ENCODE assay signal across 20 cellular contexts in the genomic region with DNA sequence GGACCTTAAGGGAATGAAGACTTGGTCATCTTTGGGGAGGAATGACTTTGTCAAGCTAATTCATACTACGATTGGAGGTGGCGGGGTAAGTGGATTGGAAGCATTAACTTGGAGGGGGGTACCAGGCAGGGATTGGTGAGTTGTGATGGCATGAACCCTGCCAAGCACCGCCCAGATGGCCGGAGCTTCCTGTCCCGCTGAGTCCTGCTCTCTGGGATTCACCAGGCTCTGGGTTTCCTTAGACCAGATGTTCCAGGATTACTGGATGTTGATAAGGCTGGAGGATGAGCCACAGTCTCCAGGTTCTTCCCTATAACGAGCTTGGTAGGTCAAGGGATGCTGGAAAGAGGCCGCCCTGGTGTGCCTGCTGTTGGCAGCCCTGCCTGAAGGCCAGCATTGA.
DNase-seq lines count a peak whose midpoint lies in the region; ATAC-seq and TF ChIP-seq lines count a peak whose summit lies in the region.
"Had no signal": no experiment of that assay in that cellular context is flagged by ENCODE, and none has a peak within 500 bp of the region (broad histone marks: within the 10 kb centered on the region; RNA-seq: fewer than 3 reads in every experiment).

No MANE protein-coding gene starts in this region.

- H3K4me3 Mint-ChIP-seq in WTC11 (no peak overlapping the region), mesothelial cell of epicardium (no peak overlapping the region)
- H3K4me3 Mint-ChIP-seq: CD4-positive, alpha-beta memory T cell; HFFc6 had no signal

- H3K27ac Mint-ChIP-seq in WTC11 (peak overlapping the region; percentile 76), mesothelial cell of epicardium (no peak overlapping the region)
- H3K27ac Mint-ChIP-seq: CD4-positive, alpha-beta memory T cell; HFFc6 had no signal

- H3K36me3 Mint-ChIP-seq in WTC11 (peaks cover 16% of the 10 kb centered on the region), mesothelial cell of epicardium (peaks cover 14% of the 10 kb centered on the region)

- DNase-seq in Daoy (ENCODE audit: low read depth) (peak; percentile 29), NCI-H69 (lab: John Stamatoyannopoulos, UW) (peak; percentile 24), WTC11 (ENCODE audit: low spot score) (no peak), spleen (peak; percentile 44), mesothelial cell of epicardium (ENCODE audit: low spot score in 2 of 2, unreplicated experiment in 2 of 2) (no peak), NCI-H748 treated with DMSO at 0.1 percent for 48 hours (lab: John Stamatoyannopoulos, UW) (no peak), hepatocyte (ENCODE audit: low spot score) (no peak)
- DNase-seq: Caco-2; CD4-positive, alpha-beta memory T cell; DMS53; EL; GF-D8; HFFc6; Kasumi-1; NCI-H1417; NCI-H187 treated with DMSO at 0.1 percent for 48 hours; OCI-M1 had no signal

- POLR2A ChIA-PET in WTC11 (lab: Charles Lee): no interaction called here

- no peak overlapping the region for H2AFZ ChIP-seq in hepatocyte

- peaks cover 18% of the 10 kb centered on the region for H3K9me3 Mint-ChIP-seq in WTC11
- H3K9me3 Mint-ChIP-seq in mesothelial cell of epicardium: peaks cover 14% of the 10 kb centered on the region

- WGBS in spleen, 5 donors: 76 to 85% (median 80%) methylated on average over 7 of the region's 7 CpGs
- WGBS in hepatocyte (ENCODE audit: low lambda C conversion rate, missing lambda C conversion rate): 64% methylated on average over 7 of the region's 7 CpGs

- no peaks in the 10 kb centered on the region for H3K79me2 ChIP-seq in hepatocyte

- H3K9me2 ChIP-seq in hepatocyte (replicated peaks; ENCODE audit: insufficient read depth): no peaks in the 10 kb centered on the region

- CTCF ChIA-PET in WTC11 (lab: Charles Lee): interaction anchor here (1.3 to 3.1 kb wide), 3 partner anchors 11 to 157 kb away, joined by 4 to 25 read pairs (median 6); no protein-coding TSS in a partner anchor

- H3K4me1 ChIP-seq in spleen (peaks cover 0 to 8% (median 0%) of the 10 kb centered on the region in 6 donors), hepatocyte (ENCODE audit: insufficient read depth) (peaks cover 10% of the 10 kb centered on the region)
- H3K4me1 ChIP-seq: Caco-2, SJSA1 had no signal

- TF ChIP-seq POLR2A in spleen (IDR thresholded peaks at IDR 0.05): no peak

- H3K27me3 Mint-ChIP-seq in WTC11 (ENCODE audit: low read depth) (peaks cover 3% of the 10 kb centered on the region; the same call in 1 of the 2 replicates), mesothelial cell of epicardium (ENCODE audit: low read depth) (peaks cover 1% of the 10 kb centered on the region)

- H3K36me3 ChIP-seq in spleen (no peaks in the 10 kb centered on the region), hepatocyte (replicated peaks; ENCODE audit: insufficient read depth, low read depth) (no peaks in the 10 kb centered on the region)
- H3K36me3 ChIP-seq: SJSA1 had no signal

- H4K20me1 ChIP-seq in hepatocyte (ENCODE audit: insufficient read depth, poor library complexity, severe bottlenecking): no peaks in the 10 kb centered on the region

- peaks cover 59% of the 10 kb centered on the region for H3K4me1 Mint-ChIP-seq in WTC11
- H3K4me1 Mint-ChIP-seq in mesothelial cell of epicardium: peaks cover 33% of the 10 kb centered on the region
- H3K4me1 Mint-ChIP-seq: CD4-positive, alpha-beta memory T cell had no signal

- H3K27ac ChIP-seq in spleen (no peak overlapping the region), hepatocyte (no peak overlapping the region)
- H3K27ac ChIP-seq: BLaER1 treated with 17β-estradiol and CSF1 and Interleukin-3, amounts not matched to agents 10 nM and 100 nM; SJSA1 had no signal

- no peak overlapping the region for H3K4me2 ChIP-seq in hepatocyte

- peaks cover 0 to 16% (median 9%) of the 10 kb centered on the region in 8 donors for H3K9me3 ChIP-seq in spleen
- no peaks in the 10 kb centered on the region for H3K9me3 ChIP-seq in hepatocyte (ENCODE audit: low read depth)

- H3K27me3 ChIP-seq in spleen (replicated peaks in 1 of 7): no peaks in the 10 kb centered on the region
- H3K27me3 ChIP-seq in hepatocyte: peaks cover 3% of the 10 kb centered on the region
- H3K27me3 ChIP-seq: BLaER1 treated with 17β-estradiol and CSF1 and Interleukin-3, amounts not matched to agents 10 nM and 100 nM had no signal

- TF ChIP-seq CTCF in WTC11 (IDR thresholded peaks at IDR 0.05): no peak
- TF ChIP-seq CTCF in spleen (IDR thresholded peaks at IDR 0.05 in 8 of 11, conservative IDR thresholded peaks at IDR 0.05 in 3 of 11): no peak
- TF ChIP-seq CTCF in mesothelial cell of epicardium (IDR thresholded peaks at IDR 0.05; ENCODE audit: unreplicated experiment): no peak
- no peak for TF ChIP-seq CTCF in hepatocyte (IDR thresholded peaks at IDR 0.05; ENCODE audit: poor library complexity)

- intact Hi-C loops in spleen (cut with DNase I; ENCODE audit: low total_unique reads): no loop called here

- no peak for ATAC-seq in WTC11
- ATAC-seq: Right ventricle myocardium inferior had no signal

- H3K4me3 ChIP-seq in spleen (no peak overlapping the region), hepatocyte (no peak overlapping the region)
- H3K4me3 ChIP-seq: BLaER1 treated with 17β-estradiol and CSF1 and Interleukin-3, amounts not matched to agents 10 nM and 100 nM; SJSA1 had no signal

TF ChIP-seq in WTC11, 78 proteins besides CTCF, POLR2A, EP300 and RAD21 (continues in another document):
- TF ChIP-seq, protein P1, sequence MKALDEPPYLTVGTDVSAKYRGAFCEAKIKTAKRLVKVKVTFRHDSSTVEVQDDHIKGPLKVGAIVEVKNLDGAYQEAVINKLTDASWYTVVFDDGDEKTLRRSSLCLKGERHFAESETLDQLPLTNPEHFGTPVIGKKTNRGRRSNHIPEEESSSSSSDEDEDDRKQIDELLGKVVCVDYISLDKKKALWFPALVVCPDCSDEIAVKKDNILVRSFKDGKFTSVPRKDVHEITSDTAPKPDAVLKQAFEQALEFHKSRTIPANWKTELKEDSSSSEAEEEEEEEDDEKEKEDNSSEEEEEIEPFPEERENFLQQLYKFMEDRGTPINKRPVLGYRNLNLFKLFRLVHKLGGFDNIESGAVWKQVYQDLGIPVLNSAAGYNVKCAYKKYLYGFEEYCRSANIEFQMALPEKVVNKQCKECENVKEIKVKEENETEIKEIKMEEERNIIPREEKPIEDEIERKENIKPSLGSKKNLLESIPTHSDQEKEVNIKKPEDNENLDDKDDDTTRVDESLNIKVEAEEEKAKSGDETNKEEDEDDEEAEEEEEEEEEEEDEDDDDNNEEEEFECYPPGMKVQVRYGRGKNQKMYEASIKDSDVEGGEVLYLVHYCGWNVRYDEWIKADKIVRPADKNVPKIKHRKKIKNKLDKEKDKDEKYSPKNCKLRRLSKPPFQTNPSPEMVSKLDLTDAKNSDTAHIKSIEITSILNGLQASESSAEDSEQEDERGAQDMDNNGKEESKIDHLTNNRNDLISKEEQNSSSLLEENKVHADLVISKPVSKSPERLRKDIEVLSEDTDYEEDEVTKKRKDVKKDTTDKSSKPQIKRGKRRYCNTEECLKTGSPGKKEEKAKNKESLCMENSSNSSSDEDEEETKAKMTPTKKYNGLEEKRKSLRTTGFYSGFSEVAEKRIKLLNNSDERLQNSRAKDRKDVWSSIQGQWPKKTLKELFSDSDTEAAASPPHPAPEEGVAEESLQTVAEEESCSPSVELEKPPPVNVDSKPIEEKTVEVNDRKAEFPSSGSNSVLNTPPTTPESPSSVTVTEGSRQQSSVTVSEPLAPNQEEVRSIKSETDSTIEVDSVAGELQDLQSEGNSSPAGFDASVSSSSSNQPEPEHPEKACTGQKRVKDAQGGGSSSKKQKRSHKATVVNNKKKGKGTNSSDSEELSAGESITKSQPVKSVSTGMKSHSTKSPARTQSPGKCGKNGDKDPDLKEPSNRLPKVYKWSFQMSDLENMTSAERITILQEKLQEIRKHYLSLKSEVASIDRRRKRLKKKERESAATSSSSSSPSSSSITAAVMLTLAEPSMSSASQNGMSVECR (CRISPR knock-in tag; IDR thresholded peaks at IDR 0.05; ENCODE audit: borderline replicate concordance): no peak
- TF ChIP-seq ZNF416 (CRISPR knock-in tag; IDR thresholded peaks at IDR 0.05) (no peak), ZNF281 (CRISPR knock-in tag; IDR thresholded peaks at IDR 0.05) (no peak), PRRX2 (CRISPR knock-in tag; IDR thresholded peaks at IDR 0.05) (no peak)
- TF ChIP-seq, protein P2, sequence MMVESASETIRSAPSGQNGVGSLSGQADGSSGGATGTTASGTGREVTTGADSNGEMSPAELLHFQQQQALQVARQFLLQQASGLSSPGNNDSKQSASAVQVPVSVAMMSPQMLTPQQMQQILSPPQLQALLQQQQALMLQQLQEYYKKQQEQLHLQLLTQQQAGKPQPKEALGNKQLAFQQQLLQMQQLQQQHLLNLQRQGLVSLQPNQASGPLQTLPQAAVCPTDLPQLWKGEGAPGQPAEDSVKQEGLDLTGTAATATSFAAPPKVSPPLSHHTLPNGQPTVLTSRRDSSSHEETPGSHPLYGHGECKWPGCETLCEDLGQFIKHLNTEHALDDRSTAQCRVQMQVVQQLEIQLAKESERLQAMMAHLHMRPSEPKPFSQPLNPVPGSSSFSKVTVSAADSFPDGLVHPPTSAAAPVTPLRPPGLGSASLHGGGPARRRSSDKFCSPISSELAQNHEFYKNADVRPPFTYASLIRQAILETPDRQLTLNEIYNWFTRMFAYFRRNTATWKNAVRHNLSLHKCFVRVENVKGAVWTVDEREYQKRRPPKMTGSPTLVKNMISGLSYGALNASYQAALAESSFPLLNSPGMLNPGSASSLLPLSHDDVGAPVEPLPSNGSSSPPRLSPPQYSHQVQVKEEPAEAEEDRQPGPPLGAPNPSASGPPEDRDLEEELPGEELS (CRISPR knock-in tag; IDR thresholded peaks at IDR 0.05): no peak

Comparison
In these comparisons a context has a peak if more than half of its experiments do, and no peak if none do; other contexts are left out.
1. DNase-seq: peak in Daoy (single experiment), NCI-H69 (single experiment) and spleen (single experiment); none in WTC11 (single experiment), mesothelial cell of epicardium (0 of 2), NCI-H748 treated with DMSO at 0.1 percent for 48 hours (single experiment) and hepatocyte (single experiment).